Comparison of ENCODE assay signal across 6 cellular contexts in the genomic region with DNA sequence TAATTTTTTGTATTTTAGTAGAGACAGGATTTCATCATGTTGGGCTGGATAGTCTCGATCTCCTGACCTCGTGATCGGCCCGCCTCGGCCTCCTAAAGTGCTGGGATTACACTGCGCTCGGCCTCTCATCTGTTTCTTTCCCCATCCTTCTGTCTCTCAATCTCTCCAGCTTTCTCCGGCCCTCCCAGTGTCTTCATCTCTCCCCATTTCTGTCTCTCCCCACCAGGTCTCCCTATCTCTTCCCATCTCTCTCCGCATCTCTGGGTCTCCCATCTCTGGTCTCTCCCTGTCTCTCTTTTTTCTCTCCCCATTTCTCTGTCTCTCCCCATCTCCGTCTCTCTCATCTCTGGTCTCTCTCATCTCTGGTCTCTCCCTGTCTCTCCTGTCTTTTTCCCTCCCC. TPM values are rescaled to one million over a fixed set of nuclear protein-coding genes. Genes with fewer than 3 reads are reported as not detected.
DNase-seq lines count a peak whose midpoint lies in the region; ATAC-seq and TF ChIP-seq lines count a peak whose summit lies in the region.

No MANE protein-coding gene starts in this region.

- peaks cover 30% of the 10 kb centered on the region for H3K4me1 ChIP-seq in KMS-11 (ENCODE audit: low read depth, poor library complexity, severe bottlenecking)
- H3K4me1 ChIP-seq in skeletal muscle satellite cell (ENCODE audit: control insufficient read depth, insufficient read depth, low read length), result peaks cover 23% of the 10 kb centered on the region

- DNase-seq in coronary artery (ENCODE audit: low spot score), result no peak
- DNase-seq in stimulated activated CD4-positive, alpha-beta T cell treated with anti-CD3 and anti-CD28 coated beads, Interleukin-4, amount 100 ng/mL, for 24 hours, result no peak
- DNase-seq in activated gamma-delta T cell treated with Interleukin-2 at 50 U/mL for 16 hours, result no peak

- no peaks in the 10 kb centered on the region for H4K20me1 ChIP-seq in KMS-11 (ENCODE audit: insufficient read depth)

- no peaks in the 10 kb centered on the region for H3K9me3 ChIP-seq in skeletal muscle satellite cell (replicated peaks; ENCODE audit: low read length)

- no peaks in the 10 kb centered on the region for H3K36me3 ChIP-seq in KMS-11 (ENCODE audit: insufficient read depth)
- no peaks in the 10 kb centered on the region for H3K36me3 ChIP-seq in skeletal muscle satellite cell (ENCODE audit: insufficient read depth, low read length)

- no peak overlapping the region for H3K27ac ChIP-seq in KMS-11
- H3K27ac ChIP-seq in coronary artery, result no peak overlapping the region

- no peak for ATAC-seq in GM18868 (IDR thresholded peaks at IDR 0.05; ENCODE audit: unreplicated experiment)

- H3K4me3 ChIP-seq in KMS-11 (IDR thresholded peaks at IDR 0.05; ENCODE audit: insufficient read depth, low read depth, low read length) (no peak overlapping the region), coronary artery (peak overlapping the region; percentile 64), skeletal muscle satellite cell (ENCODE audit: low read length) (peak overlapping the region; percentile 67)

- H2AFZ ChIP-seq in KMS-11 (ENCODE audit: low read depth), result peak overlapping the region; percentile 38; the same call in 1 of the 2 replicates

- H3K4me2 ChIP-seq in KMS-11 (peak overlapping the region; percentile 25; the same call in 1 of the 2 replicates), skeletal muscle satellite cell (ENCODE audit: low read length) (peak overlapping the region; percentile 74)

- H3K9ac ChIP-seq in KMS-11, result no peak overlapping the region
- peak overlapping the region; percentile 71 for H3K9ac ChIP-seq in skeletal muscle satellite cell (ENCODE audit: low read depth, low read length)

- no peaks in the 10 kb centered on the region for H3K79me2 ChIP-seq in KMS-11 (ENCODE audit: insufficient read depth, low read depth)

- TF ChIP-seq CTCF in KMS-11 (conservative IDR thresholded peaks at IDR 0.05; ENCODE audit: low read depth, low read length) (no peak), coronary artery (IDR thresholded peaks at IDR 0.05) (no peak)

- H3K27me3 ChIP-seq in KMS-11 (ENCODE audit: insufficient read depth, low read depth) (peaks cover 44% of the 10 kb centered on the region), skeletal muscle satellite cell (ENCODE audit: control insufficient read depth, insufficient read depth, low read length) (no peaks in the 10 kb centered on the region)

RNA-seq across cellular contexts. Expression of a gene that starts 12.2 kb away (rescaled TPM):
- 41.6 and 60.9 TPM in 2 replicates for total RNA-seq in skeletal muscle satellite cell (2012; rRNA removed)

RNA-seq across cellular contexts. Expression of a gene that starts 13.7 kb away (rescaled TPM):
- not detected in 2 replicates for total RNA-seq in skeletal muscle satellite cell (2012; rRNA removed)

RNA-seq across cellular contexts. Expression of a gene that starts 26.1 kb away (rescaled TPM):
- 21.3 and 26.4 TPM in 2 replicates for total RNA-seq in skeletal muscle satellite cell (2012; rRNA removed)

RNA-seq across cellular contexts. Expression of a gene that starts 37.4 kb away (rescaled TPM):
- 95.3 and 119 TPM in 2 replicates for total RNA-seq in skeletal muscle satellite cell (2012; rRNA removed)

RNA-seq across cellular contexts. Expression of a gene that starts 44.7 kb away (rescaled TPM):
- 2,097 and 2,142 TPM in 2 replicates for total RNA-seq in skeletal muscle satellite cell (2012; rRNA removed)
